In the genomic region with DNA sequence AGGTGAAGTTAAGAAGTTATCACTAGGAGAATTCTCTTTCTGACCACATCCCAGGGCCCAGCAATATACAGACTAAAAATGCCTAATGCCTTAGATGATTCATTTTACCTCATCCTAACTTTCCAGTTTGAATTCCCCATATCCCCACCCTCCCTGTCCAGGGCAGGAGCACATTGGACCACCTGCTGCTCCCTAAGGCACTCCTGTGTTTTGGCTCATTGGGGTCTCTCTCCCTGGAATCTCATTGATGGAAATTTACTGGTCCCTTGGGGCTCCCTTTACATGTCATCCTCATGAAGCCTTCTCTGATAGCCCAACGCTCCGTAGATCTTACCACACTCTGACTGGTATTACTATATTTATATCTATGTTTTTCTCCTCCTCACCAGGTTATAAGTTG, we compare ENCODE assay signal across 26 cellular contexts. TPM values are rescaled to one million over a fixed set of nuclear protein-coding genes. Genes with fewer than 3 reads are reported as not detected.
DNase-seq lines count a peak whose midpoint lies in the region; ATAC-seq and TF ChIP-seq lines count a peak whose summit lies in the region.
"Had no signal": no experiment of that assay in that cellular context is flagged by ENCODE, and none has a peak within 500 bp of the region (broad histone marks: within the 10 kb centered on the region; RNA-seq: fewer than 3 reads in every experiment).

No MANE protein-coding gene starts in this region.

- no peak for TF ChIP-seq POLR2A in sigmoid colon (IDR thresholded peaks at IDR 0.05)

- 89 to 94% methylated on average over 2 of the region's 2 CpGs for WGBS in sigmoid colon, 2 donors

- peaks cover 76% of the 10 kb centered on the region for H3K36me3 Mint-ChIP-seq in activated T-cell treated with anti-CD3 and anti-CD28 coated beads, Interleukin-2, amount 50 U/mL, for 24 hours (ENCODE audit: low read depth)
- H3K36me3 Mint-ChIP-seq in IgD-negative memory B cell, result peaks cover 5% of the 10 kb centered on the region
- peaks cover 62% of the 10 kb centered on the region for H3K36me3 Mint-ChIP-seq in activated T-helper 1 cell treated with anti-CD3 and anti-CD28 coated beads, Interleukin-12 subunit alpha, Interleukin-12 subunit beta, Interleukin-2, Interleukin-4 antibody, amounts not matched to agents 30 ng/mL and 10 ng/mL and 1 ng/mL, durations not matched to agents 14 hours and 24 hours and 36 hours (ENCODE audit: low read depth)
- H3K36me3 Mint-ChIP-seq: type B pancreatic cell, WTC11 had no signal

- H3K4me1 Mint-ChIP-seq in activated T-cell treated with anti-CD3 and anti-CD28 coated beads, Interleukin-2, amount 50 U/mL, for 24 hours (ENCODE audit: low read depth), result peaks cover 62% of the 10 kb centered on the region
- H3K4me1 Mint-ChIP-seq in IgD-negative memory B cell, result peaks cover 41 to 60% (median 52%) of the 10 kb centered on the region in 3 donors
- H3K4me1 Mint-ChIP-seq in activated T-helper 1 cell treated with anti-CD3 and anti-CD28 coated beads, Interleukin-12 subunit alpha, Interleukin-12 subunit beta, Interleukin-2, Interleukin-4 antibody, amounts not matched to agents 30 ng/mL and 10 ng/mL and 1 ng/mL, durations not matched to agents 14 hours and 24 hours and 36 hours (ENCODE audit: low read depth), result peaks cover 53% of the 10 kb centered on the region
- H3K4me1 Mint-ChIP-seq: nephron had no signal

- TF ChIP-seq CTCF in sigmoid colon (IDR thresholded peaks at IDR 0.05), result no peak

- DNase-seq in activated T-cell treated with anti-CD3 and anti-CD28 coated beads, Interleukin-2, amount 50 U/mL, for 24 hours, result peak; percentile 43
- no peak for DNase-seq in activated T-cell treated with anti-CD3 and anti-CD28 coated beads for 4 hours
- DNase-seq in activated T-helper 1 cell treated with anti-CD3 and anti-CD28 coated beads, Interleukin-12 subunit alpha, Interleukin-12 subunit beta, Interleukin-2, Interleukin-4 antibody, amounts not matched to agents 30 ng/mL and 10 ng/mL and 1 ng/mL, durations not matched to agents 14 hours and 24 hours and 36 hours (ENCODE audit: low spot score), result no peak
- peak; percentile 18 for DNase-seq in sigmoid colon
- DNase-seq in NCI-H510A (lab: John Stamatoyannopoulos, UW), result no peak
- no peak for DNase-seq in UCSD-AML1 (lab: John Stamatoyannopoulos, UW; ENCODE audit: unreplicated experiment)
- DNase-seq: ACHN; DMS79; HFFc6; hypothalamus; Karpas-422; NCI-H1092 treated with DMSO at 0.1 percent for 48 hours; NCI-H2081 treated with DMSO at 0.1 percent for 48 hours; NCI-H510A treated with DMSO at 0.1 percent for 48 hours; spleen; stimulated activated naive CD4-positive, alpha-beta T cell had no signal

- H3K27me3 ChIP-seq in sigmoid colon, result no peaks in the 10 kb centered on the region
- H3K27me3 ChIP-seq: spleen had no signal

- no peak for ATAC-seq in GM18502 (IDR thresholded peaks at IDR 0.05; ENCODE audit: poor library complexity, unreplicated experiment)
- ATAC-seq: Right ventricle myocardium inferior, WTC11 had no signal

- H3K27ac Mint-ChIP-seq in activated T-cell treated with anti-CD3 and anti-CD28 coated beads, Interleukin-2, amount 50 U/mL, for 24 hours, result peak overlapping the region; percentile 99
- peak overlapping the region; percentile 2 to 82 (median 32) for H3K27ac Mint-ChIP-seq in IgD-negative memory B cell
- peak overlapping the region; percentile 99 for H3K27ac Mint-ChIP-seq in activated T-helper 1 cell treated with anti-CD3 and anti-CD28 coated beads, Interleukin-12 subunit alpha, Interleukin-12 subunit beta, Interleukin-2, Interleukin-4 antibody, amounts not matched to agents 30 ng/mL and 10 ng/mL and 1 ng/mL, durations not matched to agents 14 hours and 24 hours and 36 hours
- H3K27ac Mint-ChIP-seq: HFFc6, nephron, type B pancreatic cell, WTC11 had no signal

- H3K4me3 Mint-ChIP-seq in activated T-cell treated with anti-CD3 and anti-CD28 coated beads, Interleukin-2, amount 50 U/mL, for 24 hours, result peak overlapping the region; percentile 92
- H3K4me3 Mint-ChIP-seq in IgD-negative memory B cell, result peak overlapping the region; percentile 75 to 99 (median 94)
- H3K4me3 Mint-ChIP-seq in activated T-helper 1 cell treated with anti-CD3 and anti-CD28 coated beads, Interleukin-12 subunit alpha, Interleukin-12 subunit beta, Interleukin-2, Interleukin-4 antibody, amounts not matched to agents 30 ng/mL and 10 ng/mL and 1 ng/mL, durations not matched to agents 14 hours and 24 hours and 36 hours, result peak overlapping the region; percentile 100
- H3K4me3 Mint-ChIP-seq: HFFc6, nephron, type B pancreatic cell, WTC11 had no signal

- no peaks in the 10 kb centered on the region for H3K27me3 Mint-ChIP-seq in activated T-cell treated with anti-CD3 and anti-CD28 coated beads, Interleukin-2, amount 50 U/mL, for 24 hours
- H3K27me3 Mint-ChIP-seq in IgD-negative memory B cell, result peaks cover 2% of the 10 kb centered on the region
- H3K27me3 Mint-ChIP-seq in activated T-helper 1 cell treated with anti-CD3 and anti-CD28 coated beads, Interleukin-12 subunit alpha, Interleukin-12 subunit beta, Interleukin-2, Interleukin-4 antibody, amounts not matched to agents 30 ng/mL and 10 ng/mL and 1 ng/mL, durations not matched to agents 14 hours and 24 hours and 36 hours (ENCODE audit: insufficient read depth), result no peaks in the 10 kb centered on the region

- intact Hi-C loops in activated T-helper 1 cell treated with anti-CD3 and anti-CD28 coated beads, Interleukin-12 subunit alpha, Interleukin-12 subunit beta, Interleukin-2, Interleukin-4 antibody, amounts not matched to agents 30 ng/mL and 10 ng/mL and 1 ng/mL, durations not matched to agents 14 hours and 24 hours and 36 hours (cut with micrococcal nuclease), result loop anchor here (2.0 to 10.0 kb wide), 3 partner anchors 15 to 615 kb away; no protein-coding TSS in a partner anchor
- intact Hi-C loops in sigmoid colon (cut with DNase I), result no loop called here

- H3K9me3 Mint-ChIP-seq in activated T-cell treated with anti-CD3 and anti-CD28 coated beads, Interleukin-2, amount 50 U/mL, for 24 hours, result no peaks in the 10 kb centered on the region
- peaks cover 0 to 2% (median 0%) of the 10 kb centered on the region in 3 donors for H3K9me3 Mint-ChIP-seq in IgD-negative memory B cell
- H3K9me3 Mint-ChIP-seq in activated T-helper 1 cell treated with anti-CD3 and anti-CD28 coated beads, Interleukin-12 subunit alpha, Interleukin-12 subunit beta, Interleukin-2, Interleukin-4 antibody, amounts not matched to agents 30 ng/mL and 10 ng/mL and 1 ng/mL, durations not matched to agents 14 hours and 24 hours and 36 hours, result no peaks in the 10 kb centered on the region
- H3K9me3 Mint-ChIP-seq: HFFc6, nephron had no signal

- no peak for TF ChIP-seq EP300 in sigmoid colon (IDR thresholded peaks at IDR 0.05)

- H3K9me3 ChIP-seq in sigmoid colon, result no peaks in the 10 kb centered on the region
- H3K9me3 ChIP-seq: prostate gland, spleen had no signal

- H3K36me3 ChIP-seq in sigmoid colon, result no peaks in the 10 kb centered on the region
- H3K36me3 ChIP-seq: prostate gland, spleen had no signal

- H3K27ac ChIP-seq in sigmoid colon, result no peak overlapping the region
- H3K27ac ChIP-seq: prostate gland had no signal

- H3K4me3 ChIP-seq in sigmoid colon, result no peak overlapping the region
- H3K4me3 ChIP-seq: prostate gland had no signal

- no peaks in the 10 kb centered on the region for H3K4me1 ChIP-seq in sigmoid colon
- H3K4me1 ChIP-seq: prostate gland had no signal

RNA-seq across cellular contexts. Expression of a gene that starts 2.7 kb away (rescaled TPM):
- polyA plus RNA-seq in IgD-negative memory B cell, result 27.2 TPM
- total RNA-seq in activated T-helper 1 cell treated with anti-CD3 and anti-CD28 coated beads, Interleukin-12 subunit alpha, Interleukin-12 subunit beta, Interleukin-2, Interleukin-4 antibody, amounts not matched to agents 30 ng/mL and 10 ng/mL and 1 ng/mL, durations not matched to agents 14 hours and 24 hours and 36 hours, result 1,237 and 1,254 TPM in 2 replicates
- 1 to 10 TPM in 2 of 4 donors, under 1 TPM in 1, not detected in 1; 0.99 to 9.0 (median 2.5) TPM for total RNA-seq in sigmoid colon
- polyA plus RNA-seq in sigmoid colon, result 10 to 100 TPM in 1 of 3 donors, 1 to 10 TPM in 1, under 1 TPM in 1; 0.60 to 14.0 (median 6.9) TPM
- total RNA-seq: endothelial cell of umbilical vein, HFFc6, HT-29, kidney epithelial cell had no signal
- polyA plus RNA-seq: endothelial cell of umbilical vein had no signal

RNA-seq across cellular contexts. Expression of a gene that starts 29.3 kb away (rescaled TPM):
- 118 TPM for polyA plus RNA-seq in IgD-negative memory B cell
- 265 and 283 TPM in 2 replicates for total RNA-seq in activated T-helper 1 cell treated with anti-CD3 and anti-CD28 coated beads, Interleukin-12 subunit alpha, Interleukin-12 subunit beta, Interleukin-2, Interleukin-4 antibody, amounts not matched to agents 30 ng/mL and 10 ng/mL and 1 ng/mL, durations not matched to agents 14 hours and 24 hours and 36 hours
- total RNA-seq in sigmoid colon, result 10 to 100 TPM; 50.8 to 63.1 (median 54.8) TPM
- 10 to 100 TPM; 32.8 to 74.2 (median 40.2) TPM for polyA plus RNA-seq in sigmoid colon

Comparison
In these comparisons a context has a peak if more than half of its experiments do, and no peak if none do; other contexts are left out.
1. DNase-seq: peak in activated T-cell treated with anti-CD3 and anti-CD28 coated beads, Interleukin-2, amount 50 U/mL, for 24 hours (single experiment) and sigmoid colon (single experiment); none in activated T-cell treated with anti-CD3 and anti-CD28 coated beads for 4 hours (single experiment), activated T-helper 1 cell treated with anti-CD3 and anti-CD28 coated beads, Interleukin-12 subunit alpha, Interleukin-12 subunit beta, Interleukin-2, Interleukin-4 antibody, amounts not matched to agents 30 ng/mL and 10 ng/mL and 1 ng/mL, durations not matched to agents 14 hours and 24 hours and 36 hours (single experiment), NCI-H510A (single experiment) and UCSD-AML1 (single experiment).
2. H3K27ac Mint-ChIP-seq: peak in every context shown above with its lines; median percentile 99 in activated T-cell treated with anti-CD3 and anti-CD28 coated beads, Interleukin-2, amount 50 U/mL, for 24 hours; 99 in activated T-helper 1 cell treated with anti-CD3 and anti-CD28 coated beads, Interleukin-12 subunit alpha, Interleukin-12 subunit beta, Interleukin-2, Interleukin-4 antibody, amounts not matched to agents 30 ng/mL and 10 ng/mL and 1 ng/mL, durations not matched to agents 14 hours and 24 hours and 36 hours; 32 in IgD-negative memory B cell.
3. RNA of a gene that starts 2.7 kb away (total RNA-seq): 1,237 to 1,254 TPM in activated T-helper 1 cell treated with anti-CD3 and anti-CD28 coated beads, Interleukin-12 subunit alpha, Interleukin-12 subunit beta, Interleukin-2, Interleukin-4 antibody, amounts not matched to agents 30 ng/mL and 10 ng/mL and 1 ng/mL, durations not matched to agents 14 hours and 24 hours and 36 hours; 0.99 to 9.0 TPM in sigmoid colon; every median in the first group is over 100 times any median in the second.
4. Peak in every context shown above with its lines, with median percentiles within 50 percentile points of each other: H3K4me3 Mint-ChIP-seq.